8 cellular contexts compared by ENCODE assay signal in genomic region chr6:155248021-155249001, GRCh38. TPM values are rescaled to one million over a fixed set of nuclear protein-coding genes. Genes with fewer than 3 reads are reported as not detected.
DNase-seq lines count a peak whose midpoint lies in the region; ATAC-seq, FAIRE-seq and TF ChIP-seq lines count a peak whose summit lies in the region.

No MANE protein-coding gene starts in this region.

- peak; percentile 37 to 38 for ATAC-seq in activated naive CD4-positive, alpha-beta T cell treated with anti-CD3 and anti-CD28 coated beads, Interleukin-2, amount 50 U/mL, for 72 hours

- no peak overlapping the region for H3K4me3 Mint-ChIP-seq in activated T-helper 2 cell treated with anti-CD3 and anti-CD28 coated beads, Interferon-gamma antibody, Interleukin-2, Interleukin-4, amounts not matched to agents 10 μg/mL and 5 μg/mL and 100 μg/mL, durations not matched to agents 14 hours and 24 hours and 36 hours (ENCODE audit: low read depth)

- H3K9me3 Mint-ChIP-seq in activated naive CD4-positive, alpha-beta T cell treated with anti-CD3 and anti-CD28 coated beads, Interleukin-2, amount 50 U/mL, for 72 hours, result no peaks in the 10 kb centered on the region
- H3K9me3 Mint-ChIP-seq in activated T-helper 2 cell treated with anti-CD3 and anti-CD28 coated beads, Interferon-gamma antibody, Interleukin-2, Interleukin-4, amounts not matched to agents 10 μg/mL and 5 μg/mL and 100 μg/mL, durations not matched to agents 14 hours and 24 hours and 36 hours, result no peaks in the 10 kb centered on the region

- H3K4me3 ChIP-seq in left ventricle myocardium inferior, result no peak overlapping the region

- peaks cover 29% of the 10 kb centered on the region for H3K4me1 ChIP-seq in left ventricle myocardium inferior

- TF ChIP-seq CTCF in left ventricle myocardium inferior (IDR thresholded peaks at IDR 0.05; ENCODE audit: borderline replicate concordance), result peak; percentile 73

- TF ChIP-seq POLR2A in GM12892 (IDR thresholded peaks at IDR 0.05; ENCODE audit: low read depth, low read length), result no peak

- peaks cover 21% of the 10 kb centered on the region for H3K36me3 ChIP-seq in left ventricle myocardium inferior

- intact Hi-C loops in left ventricle myocardium inferior (cut with micrococcal nuclease), result no loop called here
- intact Hi-C loops in activated T-helper 2 cell treated with anti-CD3 and anti-CD28 coated beads, Interferon-gamma antibody, Interleukin-2, Interleukin-4, amounts not matched to agents 10 μg/mL and 5 μg/mL and 100 μg/mL, durations not matched to agents 14 hours and 24 hours and 36 hours (cut with micrococcal nuclease), result loop anchor here (1.0 to 2.0 kb wide), 2 partner anchors 71 to 320 kb away; no protein-coding TSS in a partner anchor

- no peak overlapping the region for H3K27ac ChIP-seq in left ventricle myocardium inferior (replicated peaks)

- peaks cover under 1% of the 10 kb centered on the region for H3K4me1 Mint-ChIP-seq in activated T-helper 2 cell treated with anti-CD3 and anti-CD28 coated beads, Interferon-gamma antibody, Interleukin-2, Interleukin-4, amounts not matched to agents 10 μg/mL and 5 μg/mL and 100 μg/mL, durations not matched to agents 14 hours and 24 hours and 36 hours (ENCODE audit: low read depth)

- no peaks in the 10 kb centered on the region for H3K9me3 ChIP-seq in left ventricle myocardium inferior (replicated peaks)

- H3K27ac Mint-ChIP-seq in activated naive CD4-positive, alpha-beta T cell treated with anti-CD3 and anti-CD28 coated beads, Interleukin-2, amount 50 U/mL, for 72 hours, result no peak overlapping the region
- H3K27ac Mint-ChIP-seq in activated T-helper 2 cell treated with anti-CD3 and anti-CD28 coated beads, Interferon-gamma antibody, Interleukin-2, Interleukin-4, amounts not matched to agents 10 μg/mL and 5 μg/mL and 100 μg/mL, durations not matched to agents 14 hours and 24 hours and 36 hours, result no peak overlapping the region

- FAIRE-seq in GM12892 (lab: Jason Lieb, UNC), result peak; percentile 87

- DNase-seq in AG08396 (ENCODE audit: low spot score) (peak; percentile 83), GM12892 (ENCODE audit: insufficient read length) (peak; percentile 43), HuH-7.5 (ENCODE audit: low spot score) (peak; percentile 42), left ventricle myocardium inferior (no peak), renal cortical epithelial cell (ENCODE audit: low read depth) (peak; percentile 48), T-helper 9 cell (no peak)
- peak in 1 of 2 donors; percentile 13 for DNase-seq in activated naive CD4-positive, alpha-beta T cell treated with anti-CD3 and anti-CD28 coated beads, Interleukin-2, amount 50 U/mL, for 72 hours (ENCODE audit: low spot score in 2 of 2)
- no peak for DNase-seq in activated T-helper 2 cell treated with anti-CD3 and anti-CD28 coated beads, Interferon-gamma antibody, Interleukin-2, Interleukin-4, amounts not matched to agents 10 μg/mL and 5 μg/mL and 100 μg/mL, durations not matched to agents 14 hours and 24 hours and 36 hours (ENCODE audit: low spot score)

- H3K27me3 ChIP-seq in left ventricle myocardium inferior (ENCODE audit: low read depth), result no peaks in the 10 kb centered on the region

- H3K36me3 Mint-ChIP-seq in activated naive CD4-positive, alpha-beta T cell treated with anti-CD3 and anti-CD28 coated beads, Interleukin-2, amount 50 U/mL, for 72 hours, result peaks cover 0 to 23% of the 10 kb centered on the region in 2 donors
- H3K36me3 Mint-ChIP-seq in activated T-helper 2 cell treated with anti-CD3 and anti-CD28 coated beads, Interferon-gamma antibody, Interleukin-2, Interleukin-4, amounts not matched to agents 10 μg/mL and 5 μg/mL and 100 μg/mL, durations not matched to agents 14 hours and 24 hours and 36 hours (ENCODE audit: low read depth), result peaks cover 72% of the 10 kb centered on the region

- no peaks in the 10 kb centered on the region for H3K27me3 Mint-ChIP-seq in activated T-helper 2 cell treated with anti-CD3 and anti-CD28 coated beads, Interferon-gamma antibody, Interleukin-2, Interleukin-4, amounts not matched to agents 10 μg/mL and 5 μg/mL and 100 μg/mL, durations not matched to agents 14 hours and 24 hours and 36 hours (ENCODE audit: low read depth)

RNA-seq across cellular contexts. Expression of gene CLDN20, which starts 15.5 kb away (rescaled TPM):
- 0.81 TPM for polyA plus RNA-seq in GM12892 (2012; ENCODE audit: missing spikeins)
- total RNA-seq in activated naive CD4-positive, alpha-beta T cell treated with anti-CD3 and anti-CD28 coated beads, Interleukin-2, amount 50 U/mL, for 72 hours, result not detected
- total RNA-seq in left ventricle myocardium inferior (not detected), renal cortical epithelial cell (not detected in 2 replicates)
- 0.21 TPM in 1 of 2 replicates, not detected in the other for total RNA-seq in activated T-helper 2 cell treated with anti-CD3 and anti-CD28 coated beads, Interferon-gamma antibody, Interleukin-2, Interleukin-4, amounts not matched to agents 10 μg/mL and 5 μg/mL and 100 μg/mL, durations not matched to agents 14 hours and 24 hours and 36 hours

Comparison
In these comparisons a context has a peak if more than half of its experiments do, and no peak if none do; other contexts are left out.
1. DNase-seq: peak in AG08396 (single experiment), GM12892 (single experiment), HuH-7.5 (single experiment) and renal cortical epithelial cell (single experiment); none in left ventricle myocardium inferior (single experiment), activated T-helper 2 cell treated with anti-CD3 and anti-CD28 coated beads, Interferon-gamma antibody, Interleukin-2, Interleukin-4, amounts not matched to agents 10 μg/mL and 5 μg/mL and 100 μg/mL, durations not matched to agents 14 hours and 24 hours and 36 hours (single experiment) and T-helper 9 cell (single experiment).